Comparison of ENCODE assay signal across 1 cellular context in genomic region chr19:51761696-51762095, GRCh38.
TF ChIP-seq lines count a peak whose summit lies in the region.

No MANE protein-coding gene starts in this region.

TF ChIP-seq in GM23338, 12 proteins besides CTCF, POLR2A, EP300 and RAD21:
- TF ChIP-seq ZNF462 (CRISPR knock-in tag; IDR thresholded peaks at IDR 0.05) (no peak), STAT1 (IDR thresholded peaks at IDR 0.05; ENCODE audit: unreplicated experiment) (no peak), JUNB (IDR thresholded peaks at IDR 0.05; ENCODE audit: unreplicated experiment) (no peak), EZH2 (IDR thresholded peaks at IDR 0.05; ENCODE audit: low read depth, unreplicated experiment) (no peak), NANOG (IDR thresholded peaks at IDR 0.05; ENCODE audit: borderline replicate concordance) (no peak), POLR2AphosphoS5 (IDR thresholded peaks at IDR 0.05; ENCODE audit: low read depth) (no peak), REST (IDR thresholded peaks at IDR 0.05; ENCODE audit: unreplicated experiment) (no peak)
